In genomic region chr17:28904800-28905199, GRCh38 we compare ENCODE assay signal across 20 cellular contexts. TPM values are rescaled to one million over a fixed set of nuclear protein-coding genes. Genes with fewer than 3 reads are reported as not detected.
DNase-seq lines count a peak whose midpoint lies in the region; ATAC-seq and TF ChIP-seq lines count a peak whose summit lies in the region.
"Had no signal": no experiment of that assay in that cellular context is flagged by ENCODE, and none has a peak within 500 bp of the region (broad histone marks: within the 10 kb centered on the region; RNA-seq: fewer than 3 reads in every experiment).

No MANE protein-coding gene starts in this region.

- H3K9me2 ChIP-seq in GM23338 (ENCODE audit: insufficient read depth) = no peaks in the 10 kb centered on the region

- H3K9me3 Mint-ChIP-seq in GM23338 = no peaks in the 10 kb centered on the region; the same call in 2 of the 3 replicates
- no peaks in the 10 kb centered on the region for H3K9me3 Mint-ChIP-seq in natural killer cell treated with Interleukin-12 subunit alpha and Interleukin-12 subunit beta and Interleukin-15 and Interleukin-18, amount 100 ng/mL, for 72 hours
- H3K9me3 Mint-ChIP-seq in activated CD8-positive, alpha-beta T cell treated with anti-CD3 and anti-CD28 coated beads for 36 hours = no peaks in the 10 kb centered on the region
- H3K9me3 Mint-ChIP-seq: activated naive CD8-positive, alpha-beta T cell treated with anti-CD3 and anti-CD28 coated beads for 36 hours; nephron; stimulated activated memory B cell treated with anti-CD40 and anti-IgM and Interleukin-4, amounts not matched to agents 10 μg/mL and 1 μg/mL and 100 μg/mL, for 72 hours had no signal

- H3K4me3 Mint-ChIP-seq in GM23338 = no peak overlapping the region
- no peak overlapping the region for H3K4me3 Mint-ChIP-seq in natural killer cell treated with Interleukin-12 subunit alpha and Interleukin-12 subunit beta and Interleukin-15 and Interleukin-18, amount 100 ng/mL, for 72 hours
- H3K4me3 Mint-ChIP-seq in activated CD8-positive, alpha-beta T cell treated with anti-CD3 and anti-CD28 coated beads for 36 hours = no peak overlapping the region
- H3K4me3 Mint-ChIP-seq: activated naive CD8-positive, alpha-beta T cell treated with anti-CD3 and anti-CD28 coated beads for 36 hours; stimulated activated memory B cell treated with anti-CD40 and anti-IgM and Interleukin-4, amounts not matched to agents 10 μg/mL and 1 μg/mL and 100 μg/mL, for 72 hours had no signal

- H3K36me3 ChIP-seq in GM23338 (ENCODE audit: insufficient read depth) = peaks cover 32% of the 10 kb centered on the region
- H3K36me3 ChIP-seq: breast epithelium had no signal

- H3K27me3 ChIP-seq in GM23338 (ENCODE audit: insufficient read depth) = no peaks in the 10 kb centered on the region
- H3K27me3 ChIP-seq: breast epithelium, Peyer's patch, tibial artery had no signal

- no peak for TF ChIP-seq CTCF in GM23338 (conservative IDR thresholded peaks at IDR 0.05; ENCODE audit: low read depth in 2 of 2)
- no peak for TF ChIP-seq CTCF in VCaP (conservative IDR thresholded peaks at IDR 0.05)
- TF ChIP-seq CTCF in activated CD8-positive, alpha-beta T cell treated with anti-CD3 and anti-CD28 coated beads for 36 hours (IDR thresholded peaks at IDR 0.05) = no peak

- peaks cover 55% of the 10 kb centered on the region for H3K4me1 Mint-ChIP-seq in GM23338
- peaks cover 22 to 25% of the 10 kb centered on the region in 2 donors for H3K4me1 Mint-ChIP-seq in natural killer cell treated with Interleukin-12 subunit alpha and Interleukin-12 subunit beta and Interleukin-15 and Interleukin-18, amount 100 ng/mL, for 72 hours (ENCODE audit: low read depth in 2 of 2)
- H3K4me1 Mint-ChIP-seq in activated CD8-positive, alpha-beta T cell treated with anti-CD3 and anti-CD28 coated beads for 36 hours (ENCODE audit: low read depth) = peaks cover 20% of the 10 kb centered on the region

- intact Hi-C loops in activated CD8-positive, alpha-beta T cell treated with anti-CD3 and anti-CD28 coated beads for 36 hours (cut with micrococcal nuclease) = loop anchor here (5.0 kb wide), 3 partner anchors 43 to 177 kb away; partner anchors contain the start of genes NEK8 and TLCD1

- H3K4me2 ChIP-seq in GM23338 = no peak overlapping the region

- H3K36me3 Mint-ChIP-seq in GM23338 (ENCODE audit: low read depth) = peaks cover 55% of the 10 kb centered on the region
- H3K36me3 Mint-ChIP-seq in natural killer cell treated with Interleukin-12 subunit alpha and Interleukin-12 subunit beta and Interleukin-15 and Interleukin-18, amount 100 ng/mL, for 72 hours = no peaks in the 10 kb centered on the region
- H3K36me3 Mint-ChIP-seq in activated CD8-positive, alpha-beta T cell treated with anti-CD3 and anti-CD28 coated beads for 36 hours (ENCODE audit: low read depth) = peaks cover 27% of the 10 kb centered on the region

- peaks cover 49% of the 10 kb centered on the region for H3F3A ChIP-seq in GM23338 (replicated peaks; ENCODE audit: low read depth)

- ATAC-seq in GM23338 (no peak), GM18873 (IDR thresholded peaks at IDR 0.05; ENCODE audit: low FRiP score, unreplicated experiment) (no peak)
- no peak for ATAC-seq in natural killer cell treated with Interleukin-12 subunit alpha and Interleukin-12 subunit beta and Interleukin-15 and Interleukin-18, amount 100 ng/mL, for 72 hours
- ATAC-seq in activated CD8-positive, alpha-beta T cell treated with anti-CD3 and anti-CD28 coated beads for 36 hours = no peak
- ATAC-seq: HCT116; stimulated activated memory B cell treated with anti-CD40 and anti-IgM and Interleukin-4, amounts not matched to agents 10 μg/mL and 1 μg/mL and 100 μg/mL, for 72 hours had no signal

- POLR2A ChIA-PET in activated CD8-positive, alpha-beta T cell treated with anti-CD3 and anti-CD28 coated beads for 36 hours (lab: Charles Lee) = interaction anchor here (0.7 to 1.5 kb wide), 2 partner anchors 11 to 44 kb away, joined by 4 to 6 read pairs; no protein-coding TSS in a partner anchor

- no peak for DNase-seq in GM23338 (ENCODE audit: low spot score)
- peak; percentile 18 for DNase-seq in natural killer cell treated with Interleukin-12 subunit alpha and Interleukin-12 subunit beta and Interleukin-15 and Interleukin-18, amount 100 ng/mL, for 72 hours (ENCODE audit: low spot score)
- no peak for DNase-seq in activated CD8-positive, alpha-beta T cell treated with anti-CD3 and anti-CD28 coated beads for 36 hours
- no peak for DNase-seq in activated effector memory CD4-positive, alpha-beta T cell treated with anti-CD3 and anti-CD28 coated beads, Interleukin-2, amount 50 U/mL, for 16 hours
- DNase-seq: activated CD4-positive, alpha-beta T cell treated with anti-CD3 and anti-CD28 coated beads, Interleukin-2, amount 50 U/mL, for 48 hours; activated naive CD8-positive, alpha-beta T cell treated with anti-CD3 and anti-CD28 coated beads for 36 hours; activated T-cell treated with anti-CD3 and anti-CD28 coated beads, Interleukin-2, amount 50 U/mL, for 48 hours; AML-193; Karpas-422; NCI-H1105 treated with DMSO at 0.1 percent for 48 hours; NCI-H2171; NCI-H748 treated with DMSO at 0.1 percent for 48 hours; Peyer's patch; tibial artery had no signal

- H2AFZ ChIP-seq in GM23338 = no peak overlapping the region

- peaks cover 27% of the 10 kb centered on the region for H3K27me3 Mint-ChIP-seq in GM23338 (ENCODE audit: insufficient read depth, low read depth, poor library complexity)
- no peaks in the 10 kb centered on the region for H3K27me3 Mint-ChIP-seq in natural killer cell treated with Interleukin-12 subunit alpha and Interleukin-12 subunit beta and Interleukin-15 and Interleukin-18, amount 100 ng/mL, for 72 hours
- no peaks in the 10 kb centered on the region for H3K27me3 Mint-ChIP-seq in activated CD8-positive, alpha-beta T cell treated with anti-CD3 and anti-CD28 coated beads for 36 hours
- H3K27me3 Mint-ChIP-seq: activated naive CD8-positive, alpha-beta T cell treated with anti-CD3 and anti-CD28 coated beads for 36 hours; stimulated activated memory B cell treated with anti-CD40 and anti-IgM and Interleukin-4, amounts not matched to agents 10 μg/mL and 1 μg/mL and 100 μg/mL, for 72 hours had no signal

- H4K20me1 ChIP-seq in GM23338 (replicated peaks; ENCODE audit: insufficient read depth) = peaks cover 16% of the 10 kb centered on the region

- CTCF ChIA-PET in activated CD8-positive, alpha-beta T cell treated with anti-CD3 and anti-CD28 coated beads for 36 hours (lab: Charles Lee) = interaction anchor here (3.6 to 9.3 kb wide), 2 partner anchors 12 to 56 kb away, joined by 25 to 61 read pairs; no protein-coding TSS in a partner anchor

- peaks cover 19% of the 10 kb centered on the region; the same call in 1 of the 2 replicates for H3K79me2 ChIP-seq in GM23338 (replicated peaks; ENCODE audit: insufficient read depth)

- no peak overlapping the region for H3K4me3 ChIP-seq in GM23338
- H3K4me3 ChIP-seq: breast epithelium, Peyer's patch, tibial artery had no signal

- H3K27ac Mint-ChIP-seq in GM23338 = no peak overlapping the region
- H3K27ac Mint-ChIP-seq in natural killer cell treated with Interleukin-12 subunit alpha and Interleukin-12 subunit beta and Interleukin-15 and Interleukin-18, amount 100 ng/mL, for 72 hours = no peak overlapping the region
- H3K27ac Mint-ChIP-seq in activated CD8-positive, alpha-beta T cell treated with anti-CD3 and anti-CD28 coated beads for 36 hours = no peak overlapping the region
- H3K27ac Mint-ChIP-seq: activated naive CD8-positive, alpha-beta T cell treated with anti-CD3 and anti-CD28 coated beads for 36 hours had no signal

- H3K4me1 ChIP-seq in GM23338 (ENCODE audit: insufficient read depth) = peaks cover 31% of the 10 kb centered on the region

- H3K27ac ChIP-seq in GM23338 (ENCODE audit: low read depth) (peak overlapping the region; percentile 73; the same call in 1 of the 2 replicates), VCaP (peak overlapping the region; percentile 98)
- H3K27ac ChIP-seq: Peyer's patch, tibial artery had no signal

TF ChIP-seq in GM23338, 12 proteins besides CTCF, POLR2A, EP300 and RAD21 (continues in another document):
- TF ChIP-seq ZNF114 (CRISPR knock-in tag; IDR thresholded peaks at IDR 0.05) = no peak
- TF ChIP-seq CREB1 (CRISPR knock-in tag; IDR thresholded peaks at IDR 0.05; ENCODE audit: low read depth) = no peak
- TF ChIP-seq POLR2AphosphoS5 (IDR thresholded peaks at IDR 0.05; ENCODE audit: low read depth) = no peak
- TF ChIP-seq EZH2phosphoT487 (IDR thresholded peaks at IDR 0.05; ENCODE audit: unreplicated experiment) = no peak

RNA-seq across cellular contexts. Expression of gene DHRS13, which starts 1.9 kb away (rescaled TPM):
- total RNA-seq in GM23338 (2014; rRNA removed; shearing (Covaris generic)) = 31.3 and 34.2 TPM in 2 replicates
- 5.4 and 7.0 TPM in 2 replicates for polyA plus RNA-seq in GM23338 (2016; fragmentation: Nextera tagmentation; extraction: Ambion mirVana)
- 10 to 100 TPM; 22.5 to 26.1 TPM for total RNA-seq in natural killer cell treated with Interleukin-12 subunit alpha and Interleukin-12 subunit beta and Interleukin-15 and Interleukin-18, amount 100 ng/mL, for 72 hours
- 10 to 100 TPM; 37.3 to 38.2 TPM for total RNA-seq in activated CD8-positive, alpha-beta T cell treated with anti-CD3 and anti-CD28 coated beads for 36 hours

RNA-seq across cellular contexts. Expression of gene FLOT2, which starts 7.3 kb away (rescaled TPM):
- total RNA-seq in GM23338 (2014; rRNA removed; shearing (Covaris generic)) = 66.1 and 66.3 TPM in 2 replicates
- polyA plus RNA-seq in GM23338 (2016; fragmentation: Nextera tagmentation; extraction: Ambion mirVana) = 49.8 and 51.0 TPM in 2 replicates
- 10 to 100 TPM; 79.3 to 95.8 TPM for total RNA-seq in natural killer cell treated with Interleukin-12 subunit alpha and Interleukin-12 subunit beta and Interleukin-15 and Interleukin-18, amount 100 ng/mL, for 72 hours
- 10 to 100 TPM; 59.7 to 60.1 TPM for total RNA-seq in activated CD8-positive, alpha-beta T cell treated with anti-CD3 and anti-CD28 coated beads for 36 hours

RNA-seq across cellular contexts. Expression of gene PHF12, which starts 46.5 kb away (rescaled TPM):
- total RNA-seq in GM23338 (2014; rRNA removed; shearing (Covaris generic)) = 41.0 and 45.4 TPM in 2 replicates
- polyA plus RNA-seq in GM23338 (2016; fragmentation: Nextera tagmentation; extraction: Ambion mirVana) = 19.7 and 20.8 TPM in 2 replicates
- 10 to 100 TPM; 68.0 to 72.2 TPM for total RNA-seq in natural killer cell treated with Interleukin-12 subunit alpha and Interleukin-12 subunit beta and Interleukin-15 and Interleukin-18, amount 100 ng/mL, for 72 hours
- 10 to 100 TPM; 45.7 to 52.6 TPM for total RNA-seq in activated CD8-positive, alpha-beta T cell treated with anti-CD3 and anti-CD28 coated beads for 36 hours

RNA-seq across cellular contexts. Expression of gene ERAL1, which starts 50.0 kb away (rescaled TPM):
- total RNA-seq in GM23338 (2014; rRNA removed; shearing (Covaris generic)) = 118 and 121 TPM in 2 replicates
- 77.1 and 77.5 TPM in 2 replicates for polyA plus RNA-seq in GM23338 (2016; fragmentation: Nextera tagmentation; extraction: Ambion mirVana)
- 100 to 1,000 TPM in 1 of 2 donors, 10 to 100 TPM in 1; 55.9 to 105 TPM for total RNA-seq in natural killer cell treated with Interleukin-12 subunit alpha and Interleukin-12 subunit beta and Interleukin-15 and Interleukin-18, amount 100 ng/mL, for 72 hours
- 10 to 100 TPM; 58.2 to 60.0 TPM for total RNA-seq in activated CD8-positive, alpha-beta T cell treated with anti-CD3 and anti-CD28 coated beads for 36 hours
